In the genomic region with DNA sequence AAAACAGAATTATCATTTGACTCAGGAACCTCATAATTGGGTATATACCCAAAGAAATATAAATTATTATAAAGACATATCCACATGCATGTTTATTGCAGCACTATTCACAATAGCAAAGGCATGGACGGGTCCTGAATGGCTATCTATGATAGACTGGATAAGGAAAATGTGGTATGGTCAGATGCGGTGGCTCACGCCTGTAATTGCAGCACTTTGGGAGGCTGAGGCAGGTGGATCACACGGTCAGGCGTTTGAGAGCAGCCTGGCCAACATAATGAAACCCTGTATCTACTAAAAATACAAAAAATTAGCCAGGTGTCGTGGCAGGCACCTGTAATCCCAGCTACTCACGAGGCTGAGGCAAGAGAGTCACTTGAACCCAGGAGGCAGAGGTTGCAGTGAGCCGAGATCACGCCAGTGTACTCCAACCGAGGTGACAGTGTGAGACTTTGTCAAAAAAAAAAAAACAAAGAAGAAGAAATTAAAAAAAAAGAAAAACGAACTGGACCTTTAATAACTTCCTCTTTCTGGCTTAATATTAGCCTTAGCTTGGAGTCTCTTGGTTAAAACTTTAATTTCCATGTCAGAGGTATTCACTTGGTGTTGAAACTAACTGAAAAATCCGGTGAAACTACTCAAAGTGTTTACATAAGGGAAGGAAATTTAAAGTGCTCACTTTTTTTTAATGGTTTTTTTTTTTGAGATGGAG, we compare ENCODE assay signal across 25 cellular contexts.
DNase-seq lines count a peak whose midpoint lies in the region; ATAC-seq, FAIRE-seq and TF ChIP-seq lines count a peak whose summit lies in the region.
"Had no signal": no experiment of that assay in that cellular context is flagged by ENCODE, and none has a peak within 500 bp of the region (broad histone marks: within the 10 kb centered on the region; RNA-seq: fewer than 3 reads in every experiment).

No MANE protein-coding gene starts in this region.

- H3K27me3 ChIP-seq in effector memory CD4-positive, alpha-beta T cell (replicated peaks; ENCODE audit: control insufficient read depth, insufficient read depth, low read length, poor library complexity, severe bottlenecking), result no peaks in the 10 kb centered on the region

- H3K4me3 ChIP-seq in effector memory CD4-positive, alpha-beta T cell (ENCODE audit: insufficient read depth, low read depth, low read length, poor library complexity, severe bottlenecking), result no peak overlapping the region

- H3K4me3 Mint-ChIP-seq in activated CD4-positive, alpha-beta T cell treated with anti-CD3 and anti-CD28 coated beads, Interleukin-2, amount 10 ng/mL, durations not matched to agents 24 days and 14 days, result no peak overlapping the region
- H3K4me3 Mint-ChIP-seq in naive B cell, result peak overlapping the region in 7 of 8 donors; percentile 34 to 73 (median 59)
- H3K4me3 Mint-ChIP-seq: CD8-positive, alpha-beta memory T cell had no signal

- H3K27ac Mint-ChIP-seq in activated CD4-positive, alpha-beta T cell treated with anti-CD3 and anti-CD28 coated beads, Interleukin-2, amount 10 ng/mL, durations not matched to agents 24 days and 14 days, result no peak overlapping the region
- H3K27ac Mint-ChIP-seq in naive B cell, result peak overlapping the region in 1 of 6 donors; percentile 79
- H3K27ac Mint-ChIP-seq: CD8-positive, alpha-beta memory T cell had no signal

- peak in 1 of 2 donors; percentile 22 for ATAC-seq in naive B cell (ENCODE audit: low read depth in 2 of 2)

- H3K4me1 ChIP-seq in effector memory CD4-positive, alpha-beta T cell (ENCODE audit: control insufficient read depth, insufficient read depth, low read length, poor library complexity, severe bottlenecking), result no peaks in the 10 kb centered on the region

- FAIRE-seq in RCC 7860 (lab: Jason Lieb, UNC), result no peak
- FAIRE-seq: G401.6 had no signal

- no peak overlapping the region for H3K27ac ChIP-seq in effector memory CD4-positive, alpha-beta T cell (ENCODE audit: insufficient read depth, low read length, poor library complexity, severe bottlenecking)
- H3K27ac ChIP-seq: 22Rv1, C4-2B had no signal

- peak; percentile 23 for DNase-seq in activated CD4-positive, alpha-beta T cell treated with anti-CD3 and anti-CD28 coated beads, Interleukin-2, amount 10 ng/mL, durations not matched to agents 24 days and 14 days
- no peak for DNase-seq in activated CD4-positive, alpha-beta T cell treated with anti-CD3 and anti-CD28 coated beads for 4 hours
- DNase-seq in naive B cell, result no peak
- DNase-seq in effector memory CD4-positive, alpha-beta T cell, result no peak
- no peak for DNase-seq in middle frontal gyrus (ENCODE audit: extremely low spot score, low spot score)
- no peak for DNase-seq in GDM1 (lab: John Stamatoyannopoulos, UW)
- no peak for DNase-seq in RCC 7860 (ENCODE audit: low spot score)
- DNase-seq: ACHN; Calu3; CD8-positive, alpha-beta memory T cell; DMS153; H7; KBM-7; NCI-H1105; NCI-H146; NCI-H2029; NCI-H226; NCI-H510A treated with DMSO at 0.1 percent for 48 hours; NCI-H748 treated with DMSO at 0.1 percent for 48 hours; NK-92 treated with Interleukin-12 subunit alpha and Interleukin-12 subunit beta, amount 100 ng/mL, for 24 hours; Right ventricle myocardium superior had no signal

- no peaks in the 10 kb centered on the region for H3K4me1 Mint-ChIP-seq in activated CD4-positive, alpha-beta T cell treated with anti-CD3 and anti-CD28 coated beads, Interleukin-2, amount 10 ng/mL, durations not matched to agents 24 days and 14 days
- H3K4me1 Mint-ChIP-seq in naive B cell, result peaks cover 22 to 34% (median 22%) of the 10 kb centered on the region in 3 donors
- H3K4me1 Mint-ChIP-seq: CD8-positive, alpha-beta memory T cell had no signal

- no peaks in the 10 kb centered on the region for H3K27me3 Mint-ChIP-seq in activated CD4-positive, alpha-beta T cell treated with anti-CD3 and anti-CD28 coated beads, Interleukin-2, amount 10 ng/mL, durations not matched to agents 24 days and 14 days
- no peaks in the 10 kb centered on the region for H3K27me3 Mint-ChIP-seq in naive B cell

- no peaks in the 10 kb centered on the region for H3K36me3 ChIP-seq in effector memory CD4-positive, alpha-beta T cell (ENCODE audit: control insufficient read depth, insufficient read depth, low read length)

- no peaks in the 10 kb centered on the region for H3K36me3 Mint-ChIP-seq in activated CD4-positive, alpha-beta T cell treated with anti-CD3 and anti-CD28 coated beads, Interleukin-2, amount 10 ng/mL, durations not matched to agents 24 days and 14 days (ENCODE audit: low read depth)
- H3K36me3 Mint-ChIP-seq in naive B cell, result no peaks in the 10 kb centered on the region
- H3K36me3 Mint-ChIP-seq: CD8-positive, alpha-beta memory T cell had no signal

- no peaks in the 10 kb centered on the region for H3K9me3 ChIP-seq in effector memory CD4-positive, alpha-beta T cell (ENCODE audit: control insufficient read depth, low read length)

- intact Hi-C loops in activated CD4-positive, alpha-beta T cell treated with anti-CD3 and anti-CD28 coated beads, Interleukin-2, amount 10 ng/mL, durations not matched to agents 24 days and 14 days (cut with micrococcal nuclease), result no loop called here

- peak; percentile 45; the same call in 1 of the 2 replicates for TF ChIP-seq POLR2A in Raji (IDR thresholded peaks at IDR 0.05; ENCODE audit: insufficient read depth, low read depth, low read length)

- peaks cover 12% of the 10 kb centered on the region for H3K9me3 Mint-ChIP-seq in activated CD4-positive, alpha-beta T cell treated with anti-CD3 and anti-CD28 coated beads, Interleukin-2, amount 10 ng/mL, durations not matched to agents 24 days and 14 days
- H3K9me3 Mint-ChIP-seq in naive B cell, result peaks cover 0 to 2% (median 0%) of the 10 kb centered on the region in 7 donors
- H3K9me3 Mint-ChIP-seq: CD8-positive, alpha-beta memory T cell had no signal
